In the genomic region with DNA sequence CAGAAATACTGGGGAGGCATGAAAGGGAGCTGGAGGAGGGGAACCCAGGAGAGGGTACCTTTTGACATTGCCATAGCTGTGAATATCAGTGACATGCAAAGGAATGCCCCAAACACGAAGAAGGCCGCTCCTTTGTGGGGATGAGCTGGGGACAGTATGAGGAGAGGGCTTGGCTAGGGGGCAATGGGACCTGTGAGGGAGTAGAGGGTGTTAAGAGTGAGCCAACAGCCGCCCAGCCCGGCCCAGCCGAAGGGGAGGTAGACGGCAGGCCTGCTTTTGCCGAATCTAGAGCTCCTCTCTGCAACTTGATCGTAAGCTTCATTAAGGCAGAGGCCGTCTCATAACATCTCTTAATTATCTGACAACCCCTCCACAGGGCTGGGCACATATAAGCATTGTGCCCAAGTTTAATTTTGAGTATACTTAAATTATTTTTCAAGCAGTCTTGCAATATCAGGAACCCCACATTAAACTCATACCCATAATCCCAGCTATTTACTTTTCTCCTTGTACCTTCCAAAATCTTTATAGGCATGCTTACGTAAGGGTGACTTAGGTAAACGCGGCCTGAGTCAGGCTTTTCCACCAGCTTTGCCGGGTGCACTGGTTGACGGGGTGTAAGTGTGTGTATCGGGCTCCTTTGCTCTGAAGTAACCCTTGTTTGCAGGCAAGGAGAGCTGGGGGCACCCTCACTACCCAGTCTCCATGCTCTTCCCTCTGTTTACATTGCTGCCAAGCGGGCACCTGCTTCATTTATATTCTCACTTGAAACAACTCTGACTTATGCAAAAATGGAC, we compare ENCODE assay signal across 19 cellular contexts. TPM values are rescaled to one million over a fixed set of nuclear protein-coding genes. Genes with fewer than 3 reads are reported as not detected.
A peak's percentile ranks its signal among the peaks of the same experiment; 100 is the strongest.
DNase-seq lines count a peak whose midpoint lies in the region; ATAC-seq and TF ChIP-seq lines count a peak whose summit lies in the region.
"Had no signal": no experiment of that assay in that cellular context is flagged by ENCODE, and none has a peak within 500 bp of the region (broad histone marks: within the 10 kb centered on the region; RNA-seq: fewer than 3 reads in every experiment).

No MANE protein-coding gene starts in this region.

- H3K27ac ChIP-seq in GM23338 (ENCODE audit: low read depth), result no peak overlapping the region
- H3K27ac ChIP-seq in PC-9, result no peak overlapping the region
- H3K27ac ChIP-seq: Peyer's patch, right lobe of liver, thoracic aorta had no signal

- H3K9me3 ChIP-seq in PC-9 (ENCODE audit: insufficient read depth, low read depth), result no peaks in the 10 kb centered on the region
- H3K9me3 ChIP-seq: MG63, Peyer's patch, right lobe of liver, thoracic aorta had no signal

- H3K27me3 Mint-ChIP-seq in GM23338 (ENCODE audit: insufficient read depth, low read depth, poor library complexity), result peaks cover 9% of the 10 kb centered on the region
- peaks cover 20% of the 10 kb centered on the region for H3K27me3 Mint-ChIP-seq in activated CD4-positive, alpha-beta memory T cell treated with anti-CD3 and anti-CD28 coated beads, Interleukin-2, amount 10 ng/mL, durations not matched to agents 7 days and 5 days

- H3K36me3 Mint-ChIP-seq in GM23338 (ENCODE audit: low read depth), result no peaks in the 10 kb centered on the region
- H3K36me3 Mint-ChIP-seq in activated CD4-positive, alpha-beta memory T cell treated with anti-CD3 and anti-CD28 coated beads, Interleukin-2, amount 10 ng/mL, durations not matched to agents 7 days and 5 days (ENCODE audit: low read depth), result no peaks in the 10 kb centered on the region
- H3K36me3 Mint-ChIP-seq: brain; CD4-positive, CD25-positive, alpha-beta regulatory T cell; IgD-negative memory B cell; WTC11 had no signal

- H3K36me3 ChIP-seq in GM23338 (ENCODE audit: insufficient read depth) (no peaks in the 10 kb centered on the region), PC-9 (ENCODE audit: low read depth) (no peaks in the 10 kb centered on the region)
- H3K36me3 ChIP-seq: MG63, Peyer's patch, right lobe of liver, thoracic aorta had no signal

- POLR2A ChIA-PET in PC-9 (lab: Charles Lee; ENCODE audit: unreplicated experiment), result no interaction called here
- POLR2A ChIA-PET in activated CD4-positive, alpha-beta memory T cell treated with anti-CD3 and anti-CD28 coated beads, Interleukin-2, amount 10 ng/mL, durations not matched to agents 7 days and 5 days (lab: Charles Lee), result interaction anchor here (1.0 kb wide), 1 partner anchor 57 kb away, joined by 5 read pairs; a partner anchor contains a TSS

- H3K4me1 Mint-ChIP-seq in GM23338, result peaks cover 42% of the 10 kb centered on the region
- H3K4me1 Mint-ChIP-seq in activated CD4-positive, alpha-beta memory T cell treated with anti-CD3 and anti-CD28 coated beads, Interleukin-2, amount 10 ng/mL, durations not matched to agents 7 days and 5 days, result no peaks in the 10 kb centered on the region
- H3K4me1 Mint-ChIP-seq: CD4-positive, CD25-positive, alpha-beta regulatory T cell; IgD-negative memory B cell had no signal

- DNase-seq in GM23338 (ENCODE audit: low spot score) (no peak), PC-9 (no peak), islet precursor cell (peak; percentile 40), posterior vena cava (ENCODE audit: low spot score) (peak; percentile 67), SKM-1 treated with dmso at 0.1 percent for 144 hours (lab: John Stamatoyannopoulos, UW; ENCODE audit: unreplicated experiment) (no peak), NOMO-1 (lab: John Stamatoyannopoulos, UW; ENCODE audit: unreplicated experiment in 2 of 2) (no peak)
- DNase-seq in activated CD4-positive, alpha-beta memory T cell treated with anti-CD3 and anti-CD28 coated beads, Interleukin-2, amount 10 ng/mL, durations not matched to agents 7 days and 5 days, result no peak
- DNase-seq: CD4-positive, CD25-positive, alpha-beta regulatory T cell; DMS 273 treated with DMSO at 0.1 percent for 48 hours; MG63; NCI-H1436; NCI-H82 had no signal

- H3K4me3 Mint-ChIP-seq in GM23338, result no peak overlapping the region
- no peak overlapping the region for H3K4me3 Mint-ChIP-seq in activated CD4-positive, alpha-beta memory T cell treated with anti-CD3 and anti-CD28 coated beads, Interleukin-2, amount 10 ng/mL, durations not matched to agents 7 days and 5 days
- H3K4me3 Mint-ChIP-seq: activated T-helper 1 cell treated with anti-CD3 and anti-CD28 coated beads, Interleukin-12 subunit alpha, Interleukin-12 subunit beta, Interleukin-2, Interleukin-4 antibody, amounts not matched to agents 30 ng/mL and 10 ng/mL and 1 ng/mL, durations not matched to agents 14 hours and 24 hours and 36 hours; CD4-positive, CD25-positive, alpha-beta regulatory T cell; IgD-negative memory B cell; WTC11 had no signal

- ATAC-seq in GM23338, result no peak
- ATAC-seq: WTC11 had no signal

- no peaks in the 10 kb centered on the region for H3K4me1 ChIP-seq in GM23338 (ENCODE audit: insufficient read depth)
- H3K4me1 ChIP-seq in PC-9 (replicated peaks; ENCODE audit: insufficient read depth), result peaks cover 24% of the 10 kb centered on the region
- H3K4me1 ChIP-seq: right lobe of liver had no signal

- no peaks in the 10 kb centered on the region for H3K9me3 Mint-ChIP-seq in GM23338
- no peaks in the 10 kb centered on the region for H3K9me3 Mint-ChIP-seq in activated CD4-positive, alpha-beta memory T cell treated with anti-CD3 and anti-CD28 coated beads, Interleukin-2, amount 10 ng/mL, durations not matched to agents 7 days and 5 days
- H3K9me3 Mint-ChIP-seq: activated T-helper 1 cell treated with anti-CD3 and anti-CD28 coated beads, Interleukin-12 subunit alpha, Interleukin-12 subunit beta, Interleukin-2, Interleukin-4 antibody, amounts not matched to agents 30 ng/mL and 10 ng/mL and 1 ng/mL, durations not matched to agents 14 hours and 24 hours and 36 hours; brain; IgD-negative memory B cell; WTC11 had no signal

- BruUV-seq in PC-9 (replicated peaks; lab: Mats Ljungman, UMichigan), result no TSS peak

- TF ChIP-seq CTCF in GM23338 (conservative IDR thresholded peaks at IDR 0.05; ENCODE audit: low read depth in 2 of 2), result no peak
- no peak for TF ChIP-seq CTCF in PC-9 (conservative IDR thresholded peaks at IDR 0.05)

- H4K20me1 ChIP-seq in GM23338 (replicated peaks; ENCODE audit: insufficient read depth) (no peaks in the 10 kb centered on the region), PC-9 (ENCODE audit: insufficient read depth) (no peaks in the 10 kb centered on the region)

- H3K27me3 ChIP-seq in GM23338 (ENCODE audit: insufficient read depth) (no peaks in the 10 kb centered on the region), PC-9 (ENCODE audit: insufficient read depth, low read depth) (no peaks in the 10 kb centered on the region)
- H3K27me3 ChIP-seq: MG63, Peyer's patch, right lobe of liver had no signal

- H3K79me2 ChIP-seq in GM23338 (replicated peaks; ENCODE audit: insufficient read depth) (no peaks in the 10 kb centered on the region), PC-9 (ENCODE audit: low read depth) (no peaks in the 10 kb centered on the region)

- intact Hi-C loops in PC-9 (cut with micrococcal nuclease; ENCODE audit: unreplicated experiment) (no loop called here), posterior vena cava (cut with DNase I) (no loop called here)

- CTCF ChIA-PET in PC-9 (lab: Charles Lee), result no interaction called here
- CTCF ChIA-PET in activated CD4-positive, alpha-beta memory T cell treated with anti-CD3 and anti-CD28 coated beads, Interleukin-2, amount 10 ng/mL, durations not matched to agents 7 days and 5 days (lab: Charles Lee), result interaction anchor here (1.2 kb wide), 2 partner anchors 8 to 25 kb away, joined by 3 read pairs; a partner anchor contains a TSS

- H3K4me2 ChIP-seq in GM23338, result no peak overlapping the region
- H3K4me2 ChIP-seq in PC-9, result peak overlapping the region; percentile 29; the same call in 1 of the 2 replicates

- H3F3A ChIP-seq in GM23338 (replicated peaks; ENCODE audit: low read depth) (no peaks in the 10 kb centered on the region), PC-9 (ENCODE audit: insufficient read depth, low read depth) (no peaks in the 10 kb centered on the region)

- H3K27ac Mint-ChIP-seq in GM23338, result peak overlapping the region; percentile 60; the same call in 1 of the 2 replicates
- no peak overlapping the region for H3K27ac Mint-ChIP-seq in activated CD4-positive, alpha-beta memory T cell treated with anti-CD3 and anti-CD28 coated beads, Interleukin-2, amount 10 ng/mL, durations not matched to agents 7 days and 5 days
- H3K27ac Mint-ChIP-seq: activated T-helper 1 cell treated with anti-CD3 and anti-CD28 coated beads, Interleukin-12 subunit alpha, Interleukin-12 subunit beta, Interleukin-2, Interleukin-4 antibody, amounts not matched to agents 30 ng/mL and 10 ng/mL and 1 ng/mL, durations not matched to agents 14 hours and 24 hours and 36 hours; CD4-positive, CD25-positive, alpha-beta regulatory T cell; WTC11 had no signal

- H3K4me3 ChIP-seq in GM23338 (no peak overlapping the region), PC-9 (no peak overlapping the region)
- H3K4me3 ChIP-seq: MG63, Peyer's patch, right lobe of liver, thoracic aorta had no signal

- H3K9me2 ChIP-seq in GM23338 (ENCODE audit: insufficient read depth) (no peaks in the 10 kb centered on the region; the same call in 1 of the 2 replicates), PC-9 (ENCODE audit: insufficient read depth) (no peaks in the 10 kb centered on the region)

- H2AFZ ChIP-seq in GM23338, result no peak overlapping the region
- H2AFZ ChIP-seq in PC-9, result no peak overlapping the region

TF ChIP-seq in GM23338, 12 proteins besides CTCF, POLR2A, EP300 and RAD21 (continues in another document):
- TF ChIP-seq STAT1 (IDR thresholded peaks at IDR 0.05; ENCODE audit: unreplicated experiment) (no peak), JUNB (IDR thresholded peaks at IDR 0.05; ENCODE audit: unreplicated experiment) (no peak), EZH2phosphoT487 (IDR thresholded peaks at IDR 0.05; ENCODE audit: unreplicated experiment) (no peak)

RNA-seq across cellular contexts. Expression of a gene that starts 24.9 kb away (rescaled TPM):
- 55.9 and 61.1 TPM in 2 replicates for total RNA-seq in GM23338 (2014; rRNA removed; shearing (Covaris generic))
- polyA plus RNA-seq in GM23338 (2016; fragmentation: Nextera tagmentation; extraction: Ambion mirVana), result 10.9 and 13.3 TPM in 2 replicates
- 112 and 117 TPM in 2 replicates for total RNA-seq in PC-9 (2021)
- total RNA-seq in posterior vena cava, result 10 to 100 TPM; 88.4 to 91.7 TPM
- 10 to 100 TPM; 48.1 to 49.5 TPM for total RNA-seq in activated CD4-positive, alpha-beta memory T cell treated with anti-CD3 and anti-CD28 coated beads, Interleukin-2, amount 10 ng/mL, durations not matched to agents 7 days and 5 days

RNA-seq across cellular contexts. Expression of a gene that starts 57.5 kb away (rescaled TPM):
- total RNA-seq in GM23338 (2014; rRNA removed; shearing (Covaris generic)), result 51.7 and 62.7 TPM in 2 replicates
- 58.6 and 58.9 TPM in 2 replicates for polyA plus RNA-seq in GM23338 (2016; fragmentation: Nextera tagmentation; extraction: Ambion mirVana)
- total RNA-seq in PC-9 (2021), result 49.1 and 54.8 TPM in 2 replicates
- 10 to 100 TPM; 25.4 to 28.2 TPM for total RNA-seq in posterior vena cava
- total RNA-seq in activated CD4-positive, alpha-beta memory T cell treated with anti-CD3 and anti-CD28 coated beads, Interleukin-2, amount 10 ng/mL, durations not matched to agents 7 days and 5 days, result 10 to 100 TPM; 38.5 to 40.5 TPM

Comparison
In these comparisons a context has a peak if more than half of its experiments do, and no peak if none do; other contexts are left out.
1. DNase-seq: peak in islet precursor cell (single experiment) and posterior vena cava (single experiment); none in GM23338 (single experiment), PC-9 (0 of 2), activated CD4-positive, alpha-beta memory T cell treated with anti-CD3 and anti-CD28 coated beads, Interleukin-2, amount 10 ng/mL, durations not matched to agents 7 days and 5 days (single experiment), SKM-1 treated with dmso at 0.1 percent for 144 hours (single experiment) and NOMO-1 (0 of 2).